1 cellular context compared by ENCODE assay signal in the genomic region with DNA sequence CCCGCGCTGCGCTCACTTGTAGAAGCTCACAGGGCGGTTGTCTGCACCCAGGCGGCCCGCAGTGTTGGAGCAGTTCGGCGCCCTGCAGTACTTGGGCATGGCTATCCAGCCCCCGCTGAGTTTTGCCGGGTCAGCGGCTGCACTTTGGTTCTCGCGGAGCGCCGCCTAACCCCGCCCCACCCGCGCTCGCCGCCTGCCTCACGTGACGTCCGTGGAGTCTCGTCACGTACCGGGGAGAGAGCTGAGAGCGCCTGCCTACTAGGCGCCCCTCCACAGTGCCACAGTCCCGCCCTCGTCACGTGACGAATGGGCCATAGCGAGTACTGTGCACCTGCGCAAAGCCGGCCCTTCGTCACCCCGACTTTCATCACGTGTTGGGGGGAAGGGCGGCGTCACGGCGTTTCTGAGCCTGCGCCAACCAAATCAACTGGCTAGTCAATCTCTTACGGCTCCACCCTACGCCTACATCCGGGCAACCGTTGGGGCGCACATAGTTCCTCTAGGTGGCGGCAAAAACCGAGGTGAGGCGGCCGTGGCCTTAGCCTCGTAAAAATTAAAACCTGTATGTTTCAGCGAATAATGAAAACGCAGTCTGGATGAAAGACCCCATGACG.
TF ChIP-seq lines count a peak whose summit lies in the region.

TSS of gene THAP8 (minus strand) at position 167 of the 614 bp plus-strand sequence. CDS start at position 99, 68 bp downstream.

TF ChIP-seq in K562, 482 proteins besides CTCF, POLR2A, EP300 and RAD21 (continued from another document and continues in another):
- TF ChIP-seq CUX1 (CRISPR knock-in tag; IDR thresholded peaks at IDR 0.05) (no peak), NRF1 (conservative IDR thresholded peaks at IDR 0.05 in 1 of 2, IDR thresholded peaks at IDR 0.05 in 1 of 2) (peak; percentile 96 to 97), ETV1 (tag; conservative IDR thresholded peaks at IDR 0.05; ENCODE audit: low read depth) (peak; percentile 50; the same call in 1 of the 2 replicates), ADNP (tag; IDR thresholded peaks at IDR 0.05) (no peak), PHF8 (IDR thresholded peaks at IDR 0.05; ENCODE audit: borderline replicate concordance, low read length) (peak; percentile 69; the same call in 1 of the 2 replicates), ZC3H11A (IDR thresholded peaks at IDR 0.05; ENCODE audit: low read depth, low read length) (no peak), FOS (IDR thresholded peaks at IDR 0.05; ENCODE audit: extremely low read depth, insufficient read length) (no peak), HINFP (tag; conservative IDR thresholded peaks at IDR 0.05; ENCODE audit: low read depth) (no peak), ZFP30 (CRISPR knock-in tag; IDR thresholded peaks at IDR 0.05; ENCODE audit: borderline replicate concordance) (no peak), ZKSCAN1 (IDR thresholded peaks at IDR 0.05; ENCODE audit: low read depth, low read length) (peak; percentile 76; the same call in 1 of the 2 replicates), PPARD (CRISPR knock-in tag; IDR thresholded peaks at IDR 0.05) (no peak), ZNF165 (CRISPR knock-in tag; IDR thresholded peaks at IDR 0.05; ENCODE audit: borderline replicate concordance) (no peak), HMG20B (CRISPR knock-in tag; IDR thresholded peaks at IDR 0.05) (no peak), FUS (optimal IDR thresholded peaks at IDR 0.05; ENCODE audit: low read depth, low read length) (no peak), ZNF24 (IDR thresholded peaks at IDR 0.05) (no peak), NR1H2 (CRISPR knock-in tag; IDR thresholded peaks at IDR 0.05) (no peak), RUNX1 (IDR thresholded peaks at IDR 0.05; ENCODE audit: low read depth) (0 out of 2 replicates have a peak, but pooled peaks have one; percentile 15), EHMT2 (IDR thresholded peaks at IDR 0.05) (no peak), ZNF76 (CRISPR knock-in tag; IDR thresholded peaks at IDR 0.05; ENCODE audit: borderline replicate concordance) (no peak), ELF2 (CRISPR knock-in tag; IDR thresholded peaks at IDR 0.05) (no peak), ZNF253 (CRISPR knock-in tag; conservative IDR thresholded peaks at IDR 0.05) (no peak), ZBTB5 (IDR thresholded peaks at IDR 0.05) (no peak), FOXJ2 (tag; IDR thresholded peaks at IDR 0.05) (peak; percentile 74), C11orf30 (IDR thresholded peaks at IDR 0.05; ENCODE audit: low read depth) (no peak; the same call in none of the 2 replicates), SMAD4 (CRISPR knock-in tag; conservative IDR thresholded peaks at IDR 0.05) (peak; percentile 92), WHSC1 (IDR thresholded peaks at IDR 0.05; ENCODE audit: low read length) (no peak), SIN3B (IDR thresholded peaks at IDR 0.05; ENCODE audit: low read depth) (peak; percentile 40; the same call in 1 of the 2 replicates), RBM14 (IDR thresholded peaks at IDR 0.05; ENCODE audit: borderline replicate concordance, insufficient read depth, low read depth, low read length) (no peak), ZNF316 (IDR thresholded peaks at IDR 0.05) (peak; percentile 63)
- TF ChIP-seq, protein P1, sequence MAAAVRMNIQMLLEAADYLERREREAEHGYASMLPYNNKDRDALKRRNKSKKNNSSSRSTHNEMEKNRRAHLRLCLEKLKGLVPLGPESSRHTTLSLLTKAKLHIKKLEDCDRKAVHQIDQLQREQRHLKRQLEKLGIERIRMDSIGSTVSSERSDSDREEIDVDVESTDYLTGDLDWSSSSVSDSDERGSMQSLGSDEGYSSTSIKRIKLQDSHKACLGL (CRISPR knock-in tag; IDR thresholded peaks at IDR 0.05; ENCODE audit: borderline replicate concordance, poor library complexity, severe bottlenecking), result no peak
- TF ChIP-seq, protein P2, sequence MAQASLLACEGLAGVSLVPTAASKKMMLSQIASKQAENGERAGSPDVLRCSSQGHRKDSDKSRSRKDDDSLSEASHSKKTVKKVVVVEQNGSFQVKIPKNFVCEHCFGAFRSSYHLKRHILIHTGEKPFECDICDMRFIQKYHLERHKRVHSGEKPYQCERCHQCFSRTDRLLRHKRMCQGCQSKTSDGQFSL (CRISPR knock-in tag; IDR thresholded peaks at IDR 0.05), result peak; percentile 93
- TF ChIP-seq, protein P2 (tag; IDR thresholded peaks at IDR 0.05), result peak in 1 of 2 experiments; percentile 75; a peak in 1 of 4 replicates
- TF ChIP-seq, protein P3, sequence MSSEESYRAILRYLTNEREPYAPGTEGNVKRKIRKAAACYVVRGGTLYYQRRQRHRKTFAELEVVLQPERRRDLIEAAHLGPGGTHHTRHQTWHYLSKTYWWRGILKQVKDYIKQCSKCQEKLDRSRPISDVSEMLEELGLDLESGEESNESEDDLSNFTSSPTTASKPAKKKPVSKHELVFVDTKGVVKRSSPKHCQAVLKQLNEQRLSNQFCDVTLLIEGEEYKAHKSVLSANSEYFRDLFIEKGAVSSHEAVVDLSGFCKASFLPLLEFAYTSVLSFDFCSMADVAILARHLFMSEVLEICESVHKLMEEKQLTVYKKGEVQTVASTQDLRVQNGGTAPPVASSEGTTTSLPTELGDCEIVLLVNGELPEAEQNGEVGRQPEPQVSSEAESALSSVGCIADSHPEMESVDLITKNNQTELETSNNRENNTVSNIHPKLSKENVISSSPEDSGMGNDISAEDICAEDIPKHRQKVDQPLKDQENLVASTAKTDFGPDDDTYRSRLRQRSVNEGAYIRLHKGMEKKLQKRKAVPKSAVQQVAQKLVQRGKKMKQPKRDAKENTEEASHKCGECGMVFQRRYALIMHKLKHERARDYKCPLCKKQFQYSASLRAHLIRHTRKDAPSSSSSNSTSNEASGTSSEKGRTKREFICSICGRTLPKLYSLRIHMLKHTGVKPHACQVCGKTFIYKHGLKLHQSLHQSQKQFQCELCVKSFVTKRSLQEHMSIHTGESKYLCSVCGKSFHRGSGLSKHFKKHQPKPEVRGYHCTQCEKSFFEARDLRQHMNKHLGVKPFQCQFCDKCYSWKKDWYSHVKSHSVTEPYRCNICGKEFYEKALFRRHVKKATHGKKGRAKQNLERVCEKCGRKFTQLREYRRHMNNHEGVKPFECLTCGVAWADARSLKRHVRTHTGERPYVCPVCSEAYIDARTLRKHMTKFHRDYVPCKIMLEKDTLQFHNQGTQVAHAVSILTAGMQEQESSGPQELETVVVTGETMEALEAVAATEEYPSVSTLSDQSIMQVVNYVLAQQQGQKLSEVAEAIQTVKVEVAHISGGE (CRISPR knock-in tag; IDR thresholded peaks at IDR 0.05), result no peak
- TF ChIP-seq, protein P4, sequence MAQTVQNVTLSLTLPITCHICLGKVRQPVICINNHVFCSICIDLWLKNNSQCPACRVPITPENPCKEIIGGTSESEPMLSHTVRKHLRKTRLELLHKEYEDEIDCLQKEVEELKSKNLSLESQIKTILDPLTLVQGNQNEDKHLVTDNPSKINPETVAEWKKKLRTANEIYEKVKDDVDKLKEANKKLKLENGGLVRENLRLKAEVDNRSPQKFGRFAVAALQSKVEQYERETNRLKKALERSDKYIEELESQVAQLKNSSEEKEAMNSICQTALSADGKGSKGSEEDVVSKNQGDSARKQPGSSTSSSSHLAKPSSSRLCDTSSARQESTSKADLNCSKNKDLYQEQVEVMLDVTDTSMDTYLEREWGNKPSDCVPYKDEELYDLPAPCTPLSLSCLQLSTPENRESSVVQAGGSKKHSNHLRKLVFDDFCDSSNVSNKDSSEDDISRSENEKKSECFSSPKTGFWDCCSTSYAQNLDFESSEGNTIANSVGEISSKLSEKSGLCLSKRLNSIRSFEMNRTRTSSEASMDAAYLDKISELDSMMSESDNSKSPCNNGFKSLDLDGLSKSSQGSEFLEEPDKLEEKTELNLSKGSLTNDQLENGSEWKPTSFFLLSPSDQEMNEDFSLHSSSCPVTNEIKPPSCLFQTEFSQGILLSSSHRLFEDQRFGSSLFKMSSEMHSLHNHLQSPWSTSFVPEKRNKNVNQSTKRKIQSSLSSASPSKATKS (CRISPR knock-in tag; IDR thresholded peaks at IDR 0.05), result no peak
- TF ChIP-seq, protein P5, sequence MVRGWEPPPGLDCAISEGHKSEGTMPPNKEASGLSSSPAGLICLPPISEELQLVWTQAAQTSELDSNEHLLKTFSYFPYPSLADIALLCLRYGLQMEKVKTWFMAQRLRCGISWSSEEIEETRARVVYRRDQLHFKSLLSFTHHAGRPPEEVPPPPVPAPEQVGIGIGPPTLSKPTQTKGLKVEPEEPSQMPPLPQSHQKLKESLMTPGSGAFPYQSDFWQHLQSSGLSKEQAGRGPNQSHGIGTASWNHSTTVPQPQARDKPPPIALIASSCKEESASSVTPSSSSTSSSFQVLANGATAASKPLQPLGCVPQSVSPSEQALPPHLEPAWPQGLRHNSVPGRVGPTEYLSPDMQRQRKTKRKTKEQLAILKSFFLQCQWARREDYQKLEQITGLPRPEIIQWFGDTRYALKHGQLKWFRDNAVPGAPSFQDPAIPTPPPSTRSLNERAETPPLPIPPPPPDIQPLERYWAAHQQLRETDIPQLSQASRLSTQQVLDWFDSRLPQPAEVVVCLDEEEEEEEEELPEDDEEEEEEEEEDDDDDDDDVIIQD (CRISPR knock-in tag; IDR thresholded peaks at IDR 0.05), result no peak
- TF ChIP-seq, protein P6, sequence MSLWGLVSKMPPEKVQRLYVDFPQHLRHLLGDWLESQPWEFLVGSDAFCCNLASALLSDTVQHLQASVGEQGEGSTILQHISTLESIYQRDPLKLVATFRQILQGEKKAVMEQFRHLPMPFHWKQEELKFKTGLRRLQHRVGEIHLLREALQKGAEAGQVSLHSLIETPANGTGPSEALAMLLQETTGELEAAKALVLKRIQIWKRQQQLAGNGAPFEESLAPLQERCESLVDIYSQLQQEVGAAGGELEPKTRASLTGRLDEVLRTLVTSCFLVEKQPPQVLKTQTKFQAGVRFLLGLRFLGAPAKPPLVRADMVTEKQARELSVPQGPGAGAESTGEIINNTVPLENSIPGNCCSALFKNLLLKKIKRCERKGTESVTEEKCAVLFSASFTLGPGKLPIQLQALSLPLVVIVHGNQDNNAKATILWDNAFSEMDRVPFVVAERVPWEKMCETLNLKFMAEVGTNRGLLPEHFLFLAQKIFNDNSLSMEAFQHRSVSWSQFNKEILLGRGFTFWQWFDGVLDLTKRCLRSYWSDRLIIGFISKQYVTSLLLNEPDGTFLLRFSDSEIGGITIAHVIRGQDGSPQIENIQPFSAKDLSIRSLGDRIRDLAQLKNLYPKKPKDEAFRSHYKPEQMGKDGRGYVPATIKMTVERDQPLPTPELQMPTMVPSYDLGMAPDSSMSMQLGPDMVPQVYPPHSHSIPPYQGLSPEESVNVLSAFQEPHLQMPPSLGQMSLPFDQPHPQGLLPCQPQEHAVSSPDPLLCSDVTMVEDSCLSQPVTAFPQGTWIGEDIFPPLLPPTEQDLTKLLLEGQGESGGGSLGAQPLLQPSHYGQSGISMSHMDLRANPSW (CRISPR knock-in tag; IDR thresholded peaks at IDR 0.05), result 0 out of 2 replicates have a peak, but pooled peaks have one; percentile 43
